Comparison of ENCODE assay signal across 14 cellular contexts in the genomic region with DNA sequence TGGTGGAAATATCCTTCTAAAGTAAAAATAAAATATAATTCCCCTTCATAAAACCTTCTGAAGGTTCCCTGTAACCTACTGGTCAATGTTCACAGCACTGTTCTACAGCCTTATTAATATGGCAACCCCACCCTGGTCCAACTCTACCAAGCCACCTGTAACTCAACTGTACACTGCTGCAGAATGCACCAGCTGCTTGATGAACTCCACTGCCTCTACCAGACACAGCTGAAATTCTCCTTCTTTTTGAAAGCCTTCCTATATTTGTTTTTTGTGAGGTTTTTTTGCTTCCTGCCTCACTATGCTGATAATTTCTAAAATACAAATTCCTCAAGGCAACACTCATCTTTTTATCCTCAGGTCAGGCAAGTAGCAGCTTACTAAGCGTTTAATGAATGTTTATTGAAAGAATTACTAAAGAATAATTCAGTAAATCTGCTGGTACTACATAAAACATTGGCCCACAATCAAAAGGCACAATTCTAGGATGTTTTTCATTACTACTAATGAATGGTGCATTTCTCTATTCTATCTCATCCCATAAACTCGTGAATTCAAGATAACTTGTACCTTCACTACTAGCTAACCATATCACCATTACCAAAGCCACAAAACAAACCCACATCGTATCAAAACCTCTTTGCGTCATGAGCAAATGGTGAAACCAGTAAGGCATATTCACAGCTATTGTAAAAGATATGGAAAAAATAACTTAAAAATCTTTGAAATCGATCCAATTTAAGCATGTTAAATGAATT. TPM values are rescaled to one million over a fixed set of nuclear protein-coding genes. Genes with fewer than 3 reads are reported as not detected.
A peak's percentile ranks its signal among the peaks of the same experiment; 100 is the strongest.
DNase-seq lines count a peak whose midpoint lies in the region; ATAC-seq, FAIRE-seq and TF ChIP-seq lines count a peak whose summit lies in the region.
"Had no signal": no experiment of that assay in that cellular context is flagged by ENCODE, and none has a peak within 500 bp of the region (broad histone marks: within the 10 kb centered on the region; RNA-seq: fewer than 3 reads in every experiment).

No MANE protein-coding gene starts in this region.

- H3K9me3 ChIP-seq in BLaER1 treated with 17β-estradiol and CSF1 and Interleukin-3, amounts not matched to agents 10 nM and 100 nM (replicated peaks in 1 of 11): no peaks in the 10 kb centered on the region
- H3K9me3 ChIP-seq in HEK293 (ENCODE audit: control insufficient read depth, insufficient read depth, low read depth, low read length): no peaks in the 10 kb centered on the region
- no peaks in the 10 kb centered on the region for H3K9me3 ChIP-seq in keratinocyte (ENCODE audit: control insufficient read depth, low read depth, low read length)
- no peaks in the 10 kb centered on the region for H3K9me3 ChIP-seq in body of pancreas
- H3K9me3 ChIP-seq: mucosa of descending colon, suprapubic skin had no signal

- POLR2A ChIA-PET in HEK293 (lab: Yijun Ruan, JAX): no interaction called here

- 0 out of 22 replicates have a peak, but pooled peaks cover 0 to 2% (median 0%) of the 10 kb centered on the region in 11 experiments for H3K36me3 ChIP-seq in BLaER1 treated with 17β-estradiol and CSF1 and Interleukin-3, amounts not matched to agents 10 nM and 100 nM
- H3K36me3 ChIP-seq in HEK293 (ENCODE audit: control insufficient read depth in 2 of 2, insufficient read depth in 1 of 2, low read length in 2 of 2): no peaks in the 10 kb centered on the region
- no peaks in the 10 kb centered on the region for H3K36me3 ChIP-seq in keratinocyte (ENCODE audit: control insufficient read depth in 2 of 2, extremely low read depth in 1 of 2, insufficient read depth in 2 of 2, low read length in 2 of 2)
- H3K36me3 ChIP-seq in body of pancreas (replicated peaks in 1 of 2; ENCODE audit: insufficient read depth in 1 of 2, low read depth in 2 of 2): no peaks in the 10 kb centered on the region
- H3K36me3 ChIP-seq: suprapubic skin had no signal

- no peak overlapping the region for H3K4me3 ChIP-seq in BLaER1 treated with 17β-estradiol and CSF1 and Interleukin-3, amounts not matched to agents 10 nM and 100 nM
- H3K4me3 ChIP-seq in HEK293 (ENCODE audit: low read depth, low read length) (no peak overlapping the region), keratinocyte (ENCODE audit: control insufficient read depth in 2 of 3, extremely low read depth in 1 of 3, insufficient read depth in 2 of 3, low read depth in 1 of 3, low read length in 3 of 3) (no peak overlapping the region), body of pancreas (no peak overlapping the region)
- H3K4me3 ChIP-seq: mucosa of descending colon, suprapubic skin had no signal

- DNase-seq in keratinocyte (ENCODE audit: low read depth, low spot score) (no peak), COLO668 (lab: John Stamatoyannopoulos, UW; ENCODE audit: unreplicated experiment) (no peak), body of pancreas (no peak), cortex of kidney (lab: John Stamatoyannopoulos, UW) (no peak), NCI-H2081 (lab: John Stamatoyannopoulos, UW) (no peak)
- DNase-seq: COR-L47, mucosa of descending colon, NCI-H748 treated with DMSO at 0.1 percent for 48 hours, right cardiac atrium had no signal

- peaks cover 30 to 46% (median 39%) of the 10 kb centered on the region in 10 experiments for H3K4me1 ChIP-seq in BLaER1 treated with 17β-estradiol and CSF1 and Interleukin-3, amounts not matched to agents 10 nM and 100 nM
- H3K4me1 ChIP-seq in HEK293 (ENCODE audit: control insufficient read depth, insufficient read depth, low read length) (0 out of 2 replicates have a peak, but pooled peaks cover 3% of the 10 kb centered on the region), keratinocyte (ENCODE audit: control insufficient read depth, extremely low read depth, insufficient read depth, low read length) (peaks cover 27% of the 10 kb centered on the region), body of pancreas (peaks cover 6% of the 10 kb centered on the region)

- intact Hi-C loops in body of pancreas (cut with DNase I): no loop called here

- CTCF ChIA-PET in HEK293 (lab: Yijun Ruan, JAX): interaction anchor here (1.3 kb wide), 1 partner anchor 9 kb away, joined by 3 read pairs; no protein-coding TSS in a partner anchor

- H3K4me2 ChIP-seq in BLaER1 treated with 17β-estradiol and CSF1 and Interleukin-3, amounts not matched to agents 10 nM and 100 nM: peak overlapping the region in 10 of 11 experiments; percentile 70 to 83 (median 76); a peak in 17 of 22 replicates
- peak overlapping the region; percentile 99 for H3K4me2 ChIP-seq in keratinocyte (ENCODE audit: control insufficient read depth, extremely low read depth, insufficient read depth, low read depth, low read length)

- H4K20me1 ChIP-seq in BLaER1 treated with 17β-estradiol and CSF1 and Interleukin-3, amounts not matched to agents 10 nM and 100 nM: no peaks in the 10 kb centered on the region
- no peaks in the 10 kb centered on the region for H4K20me1 ChIP-seq in keratinocyte (ENCODE audit: control insufficient read depth, extremely low read depth, insufficient read depth, low read length)

- H2AFZ ChIP-seq in keratinocyte (ENCODE audit: control insufficient read depth, low read length): no peak overlapping the region

- H3K4me3 Mint-ChIP-seq in activated T-helper 17 cell treated with anti-CD3 and anti-CD28 coated beads, Interleukin-2, amount 50 U/mL, for 72 hours: peak overlapping the region; percentile 94

- H3K27me3 Mint-ChIP-seq in activated T-helper 17 cell treated with anti-CD3 and anti-CD28 coated beads, Interleukin-2, amount 50 U/mL, for 72 hours: no peaks in the 10 kb centered on the region

- no peak overlapping the region for H3K9ac ChIP-seq in BLaER1 treated with 17β-estradiol and CSF1 and Interleukin-3, amounts not matched to agents 10 nM and 100 nM
- no peak overlapping the region for H3K9ac ChIP-seq in keratinocyte (ENCODE audit: control insufficient read depth, extremely low read depth, insufficient read depth, low read length)

- 82 to 86% methylated on average over 5 of the region's 5 CpGs for WGBS in body of pancreas, 2 donors

- ATAC-seq in activated T-helper 17 cell treated with anti-CD3 and anti-CD28 coated beads, Interleukin-2, amount 50 U/mL, for 72 hours (replicated peaks): no peak
- ATAC-seq in body of pancreas: no peak
- ATAC-seq: mucosa of descending colon, right cardiac atrium had no signal

- no peak for TF ChIP-seq POLR2A in body of pancreas (IDR thresholded peaks at IDR 0.05)

- no peaks in the 10 kb centered on the region for H3K9me3 Mint-ChIP-seq in activated T-helper 17 cell treated with anti-CD3 and anti-CD28 coated beads, Interleukin-2, amount 50 U/mL, for 72 hours
- H3K9me3 Mint-ChIP-seq: activated T-helper 2 cell treated with anti-CD3 and anti-CD28 coated beads, Interferon-gamma antibody, Interleukin-2, Interleukin-4, amounts not matched to agents 10 μg/mL and 5 μg/mL and 100 μg/mL, durations not matched to agents 14 hours and 24 hours and 36 hours had no signal

- H3K79me2 ChIP-seq in keratinocyte (ENCODE audit: control insufficient read depth, insufficient read depth, low read length): peaks cover 23% of the 10 kb centered on the region

- H3K27ac ChIP-seq in BLaER1 treated with 17β-estradiol and CSF1 and Interleukin-3, amounts not matched to agents 10 nM and 100 nM: no peak overlapping the region
- H3K27ac ChIP-seq in HEK293 (ENCODE audit: extremely low read depth, low read depth, low read length) (no peak overlapping the region), keratinocyte (ENCODE audit: control insufficient read depth, insufficient read depth, low read length) (no peak overlapping the region), body of pancreas (no peak overlapping the region)
- H3K27ac ChIP-seq: suprapubic skin had no signal

- FAIRE-seq in keratinocyte (lab: Jason Lieb, UNC): no peak

- no peak overlapping the region for H3K27ac Mint-ChIP-seq in activated T-helper 17 cell treated with anti-CD3 and anti-CD28 coated beads, Interleukin-2, amount 50 U/mL, for 72 hours
- H3K27ac Mint-ChIP-seq: activated T-helper 2 cell treated with anti-CD3 and anti-CD28 coated beads, Interferon-gamma antibody, Interleukin-2, Interleukin-4, amounts not matched to agents 10 μg/mL and 5 μg/mL and 100 μg/mL, durations not matched to agents 14 hours and 24 hours and 36 hours had no signal

- TF ChIP-seq CTCF in HEK293 (tag by site-specific recombination; IDR thresholded peaks at IDR 0.05) (no peak), keratinocyte (optimal IDR thresholded peaks at IDR 0.05 in 1 of 3, IDR thresholded peaks at IDR 0.05 in 1 of 3, conservative IDR thresholded peaks at IDR 0.05 in 1 of 3; ENCODE audit: extremely low read depth in 1 of 3, insufficient read depth in 2 of 3, low read length in 3 of 3) (no peak), body of pancreas (IDR thresholded peaks at IDR 0.05) (no peak)

- peaks cover 36% of the 10 kb centered on the region for H3K4me1 Mint-ChIP-seq in activated T-helper 17 cell treated with anti-CD3 and anti-CD28 coated beads, Interleukin-2, amount 50 U/mL, for 72 hours

- no peaks in the 10 kb centered on the region for H3K27me3 ChIP-seq in BLaER1 treated with 17β-estradiol and CSF1 and Interleukin-3, amounts not matched to agents 10 nM and 100 nM
- no peaks in the 10 kb centered on the region for H3K27me3 ChIP-seq in keratinocyte (ENCODE audit: control insufficient read depth, extremely low read depth, insufficient read depth, low read length)
- H3K27me3 ChIP-seq in body of pancreas: no peaks in the 10 kb centered on the region
- H3K27me3 ChIP-seq: suprapubic skin had no signal

- no peaks in the 10 kb centered on the region for H3K36me3 Mint-ChIP-seq in activated T-helper 17 cell treated with anti-CD3 and anti-CD28 coated beads, Interleukin-2, amount 50 U/mL, for 72 hours (ENCODE audit: low read depth)

- no peaks in the 10 kb centered on the region for H3K9me1 ChIP-seq in keratinocyte (ENCODE audit: control insufficient read depth, extremely low read depth, insufficient read depth, low read length)

- dilution Hi-C loops in keratinocyte (cut with MboI; ENCODE audit: extremely low pct_ligation_motif_present, low sequenced_read_pairs): no loop called here

RNA-seq across cellular contexts. Expression of a gene that starts 2.4 kb away (rescaled TPM):
- total RNA-seq in activated T-helper 17 cell treated with anti-CD3 and anti-CD28 coated beads, Interleukin-2, amount 50 U/mL, for 72 hours: 10 to 100 TPM in 1 of 2 donors, 1 to 10 TPM in 1; 4.1 to 10.7 TPM
- 5.1 to 13.0 TPM (median 7.2 TPM) in 3 replicates for polyA plus RNA-seq in keratinocyte
- polyA plus RNA-seq in keratinocyte (2011; ENCODE audit: low read depth): 9.2 TPM
- polyA plus RNA-seq in keratinocyte (2011; cell fraction: cytosol; rRNA removed): 6.0 and 9.9 TPM in 2 replicates
- 7.4 and 8.9 TPM in 2 replicates for polyA plus RNA-seq in keratinocyte (2011; cell fraction: nucleus; rRNA removed)
- polyA plus RNA-seq in keratinocyte (2012; ENCODE audit: low replicate concordance): 3.7 and 9.3 TPM in 2 replicates
- polyA minus RNA-seq in keratinocyte: 3.7 to 10.0 TPM (median 5.2 TPM) in 3 replicates
- polyA minus RNA-seq in keratinocyte (2011; cell fraction: cytosol; rRNA and poly(A)+ RNA removed): 13.8 TPM
- polyA minus RNA-seq in keratinocyte (2011; cell fraction: nucleus; rRNA and poly(A)+ RNA removed): 3.5 and 9.0 TPM in 2 replicates
- 1 to 10 TPM; 4.6 to 6.0 TPM for total RNA-seq in body of pancreas
